8 cellular contexts compared by ENCODE assay signal in genomic region chrX:275967-276587, GRCh38. TPM values are rescaled to one million over a fixed set of nuclear protein-coding genes. Genes with fewer than 3 reads are reported as not detected.
DNase-seq lines count a peak whose midpoint lies in the region; ATAC-seq and TF ChIP-seq lines count a peak whose summit lies in the region.

No MANE protein-coding gene starts in this region.

- no peaks in the 10 kb centered on the region for H3K79me2 ChIP-seq in GM23248 (ENCODE audit: insufficient read depth)
- no peaks in the 10 kb centered on the region for H3K79me2 ChIP-seq in MM.1S (ENCODE audit: low read length)

- H3K4me1 Mint-ChIP-seq in activated naive CD8-positive, alpha-beta T cell treated with anti-CD3 and anti-CD28 coated beads, Interleukin-2, amount 10 ng/mL, durations not matched to agents 7 days and 5 days = peaks cover 12% of the 10 kb centered on the region

- H3K27ac ChIP-seq in GM23248 = no peak overlapping the region
- no peak overlapping the region for H3K27ac ChIP-seq in MM.1S (ENCODE audit: low read length)
- peak overlapping the region in 1 of 2 donors; percentile 21 for H3K27ac ChIP-seq in right atrium auricular region

- DNase-seq in Caki2 (ENCODE audit: low read depth) (peak; percentile 47), GM23248 (peak; percentile 70), MM.1S (no peak), right atrium auricular region (ENCODE audit: low spot score) (peak; percentile 78), retinal pigment epithelial cell (ENCODE audit: low read depth) (no peak), nucleus accumbens (lab: John Stamatoyannopoulos, UW) (no peak), NCI-H2029 (lab: John Stamatoyannopoulos, UW) (no peak)
- DNase-seq in activated naive CD8-positive, alpha-beta T cell treated with anti-CD3 and anti-CD28 coated beads, Interleukin-2, amount 10 ng/mL, durations not matched to agents 7 days and 5 days = peak; percentile 69

- H3F3A ChIP-seq in GM23248 (ENCODE audit: insufficient read depth) (no peaks in the 10 kb centered on the region), MM.1S (ENCODE audit: insufficient read depth, low read length) (no peaks in the 10 kb centered on the region)

- H3K4me3 ChIP-seq in GM23248 = peak overlapping the region; percentile 75
- peak overlapping the region; percentile 69 for H3K4me3 ChIP-seq in MM.1S (ENCODE audit: low read length)
- H3K4me3 ChIP-seq in right atrium auricular region = peak overlapping the region; percentile 53 to 55
- H3K4me3 ChIP-seq in retinal pigment epithelial cell (ENCODE audit: low read length) = peak overlapping the region; percentile 23

- H3K4me2 ChIP-seq in GM23248 (ENCODE audit: unreplicated experiment) (peak overlapping the region; percentile 77), MM.1S (ENCODE audit: low read depth, low read length) (peak overlapping the region; percentile 88)

- POLR2A ChIA-PET in activated naive CD8-positive, alpha-beta T cell treated with anti-CD3 and anti-CD28 coated beads, Interleukin-2, amount 10 ng/mL, durations not matched to agents 7 days and 5 days (lab: Charles Lee) = no interaction called here

- no peaks in the 10 kb centered on the region for H3K9me3 ChIP-seq in GM23248 (ENCODE audit: low read depth)
- H3K9me3 ChIP-seq in MM.1S (replicated peaks; ENCODE audit: insufficient read depth, low read length) = no peaks in the 10 kb centered on the region
- H3K9me3 ChIP-seq in right atrium auricular region = no peaks in the 10 kb centered on the region

- peak; percentile 84 for ATAC-seq in activated naive CD8-positive, alpha-beta T cell treated with anti-CD3 and anti-CD28 coated beads, Interleukin-2, amount 10 ng/mL, durations not matched to agents 7 days and 5 days (ENCODE audit: low read depth)

- H3K27me3 Mint-ChIP-seq in activated naive CD8-positive, alpha-beta T cell treated with anti-CD3 and anti-CD28 coated beads, Interleukin-2, amount 10 ng/mL, durations not matched to agents 7 days and 5 days = peaks cover 3% of the 10 kb centered on the region

- H3K36me3 Mint-ChIP-seq in activated naive CD8-positive, alpha-beta T cell treated with anti-CD3 and anti-CD28 coated beads, Interleukin-2, amount 10 ng/mL, durations not matched to agents 7 days and 5 days = peaks cover 7% of the 10 kb centered on the region

- H3K9me2 ChIP-seq in GM23248 (ENCODE audit: insufficient read depth) (no peaks in the 10 kb centered on the region), MM.1S (replicated peaks; ENCODE audit: insufficient read depth, low read length) (no peaks in the 10 kb centered on the region)

- H3K27ac Mint-ChIP-seq in activated naive CD8-positive, alpha-beta T cell treated with anti-CD3 and anti-CD28 coated beads, Interleukin-2, amount 10 ng/mL, durations not matched to agents 7 days and 5 days = peak overlapping the region; percentile 56

- H3K4me1 ChIP-seq in GM23248 (ENCODE audit: insufficient read depth) (no peaks in the 10 kb centered on the region), MM.1S (ENCODE audit: low read length) (no peaks in the 10 kb centered on the region), right atrium auricular region (peaks cover 0 to 19% of the 10 kb centered on the region in 2 donors)

- no peaks in the 10 kb centered on the region for H3K36me3 ChIP-seq in GM23248 (ENCODE audit: low read depth)
- no peaks in the 10 kb centered on the region for H3K36me3 ChIP-seq in MM.1S (replicated peaks; ENCODE audit: insufficient read depth, low read length)
- H3K36me3 ChIP-seq in right atrium auricular region = no peaks in the 10 kb centered on the region

- H3K4me3 Mint-ChIP-seq in activated naive CD8-positive, alpha-beta T cell treated with anti-CD3 and anti-CD28 coated beads, Interleukin-2, amount 10 ng/mL, durations not matched to agents 7 days and 5 days = peak overlapping the region; percentile 81

- H4K20me1 ChIP-seq in GM23248 (ENCODE audit: insufficient read depth) (no peaks in the 10 kb centered on the region), MM.1S (ENCODE audit: insufficient read depth, low read length) (no peaks in the 10 kb centered on the region)

- no peak for TF ChIP-seq CTCF in MM.1S (IDR thresholded peaks at IDR 0.05; ENCODE audit: low read length)
- no peak for TF ChIP-seq CTCF in right atrium auricular region (IDR thresholded peaks at IDR 0.05)
- no peak for TF ChIP-seq CTCF in retinal pigment epithelial cell (conservative IDR thresholded peaks at IDR 0.05; ENCODE audit: low read depth, low read length)

- H2AFZ ChIP-seq in GM23248 (peak overlapping the region; percentile 80), MM.1S (ENCODE audit: low read length) (peak overlapping the region; percentile 77)

- in situ Hi-C loops in Caki2 (cut with HindIII; ENCODE audit: low pct_unique_long_range_greater_than_20kb, low sequenced_read_pairs) (no loop called here), GM23248 (cut with MboI) (no loop called here)

- H3K27me3 ChIP-seq in GM23248 (replicated peaks; ENCODE audit: insufficient read depth) = no peaks in the 10 kb centered on the region
- H3K27me3 ChIP-seq in MM.1S (replicated peaks; ENCODE audit: insufficient read depth, low read length) = no peaks in the 10 kb centered on the region
- H3K27me3 ChIP-seq in right atrium auricular region = no peaks in the 10 kb centered on the region

- H3K9ac ChIP-seq in GM23248 (peak overlapping the region; percentile 81), MM.1S (ENCODE audit: low read length) (peak overlapping the region; percentile 25; the same call in 1 of the 2 replicates)

- H3K9me3 Mint-ChIP-seq in activated naive CD8-positive, alpha-beta T cell treated with anti-CD3 and anti-CD28 coated beads, Interleukin-2, amount 10 ng/mL, durations not matched to agents 7 days and 5 days = no peaks in the 10 kb centered on the region

- 2 to 4% methylated on average over 30 to 32 of the region's 36 CpGs for WGBS in GM23248 (ENCODE audit: low coverage in 1 of 2, low lambda C conversion rate in 2 of 2, missing lambda C conversion rate in 2 of 2), 2 experiments

RNA-seq across cellular contexts. Expression of gene PLCXD1, which starts 5.1 kb away (rescaled TPM):
- 1.9 and 2.0 TPM in 2 replicates for total RNA-seq in Caki2 (2014; rRNA removed; shearing (Covaris generic); ENCODE audit: low replicate concordance)
- 2.1 and 4.3 TPM in 2 replicates for total RNA-seq in GM23248 (2014; rRNA removed; shearing (Covaris generic))
- 3.3 and 3.4 TPM in 2 replicates for polyA plus RNA-seq in GM23248 (2016; fragmentation: Nextera tagmentation; extraction: Ambion mirVana)
- 10 to 100 TPM; 57.3 to 61.2 TPM for total RNA-seq in activated naive CD8-positive, alpha-beta T cell treated with anti-CD3 and anti-CD28 coated beads, Interleukin-2, amount 10 ng/mL, durations not matched to agents 7 days and 5 days
- 1 to 10 TPM; 2.2 to 3.0 TPM for total RNA-seq in right atrium auricular region

RNA-seq across cellular contexts. Expression of gene GTPBP6, which starts 42.5 kb away (rescaled TPM):
- 32.1 and 37.2 TPM in 2 replicates for total RNA-seq in Caki2 (2014; rRNA removed; shearing (Covaris generic); ENCODE audit: low replicate concordance)
- total RNA-seq in GM23248 (2014; rRNA removed; shearing (Covaris generic)) = 32.4 and 34.5 TPM in 2 replicates
- 28.1 TPM in 2 replicates for polyA plus RNA-seq in GM23248 (2016; fragmentation: Nextera tagmentation; extraction: Ambion mirVana)
- total RNA-seq in activated naive CD8-positive, alpha-beta T cell treated with anti-CD3 and anti-CD28 coated beads, Interleukin-2, amount 10 ng/mL, durations not matched to agents 7 days and 5 days = 10 to 100 TPM; 63.1 to 64.5 TPM
- 10 to 100 TPM; 44.6 to 52.1 TPM for total RNA-seq in right atrium auricular region

Comparison
In these comparisons a context has a peak if more than half of its experiments do, and no peak if none do; other contexts are left out.
1. DNase-seq: peak in Caki2 (single experiment), GM23248 (single experiment), activated naive CD8-positive, alpha-beta T cell treated with anti-CD3 and anti-CD28 coated beads, Interleukin-2, amount 10 ng/mL, durations not matched to agents 7 days and 5 days (single experiment) and right atrium auricular region (single experiment); none in MM.1S (single experiment), retinal pigment epithelial cell (single experiment), nucleus accumbens (0 of 56) and NCI-H2029 (single experiment).
2. H3K4me3 ChIP-seq: peak in every context shown above with its lines; median percentile 75 in GM23248; 69 in MM.1S; 54 in right atrium auricular region; 23 in retinal pigment epithelial cell.
3. RNA of gene PLCXD1, which starts 5.1 kb away (total RNA-seq): 57.3 to 61.2 TPM in activated naive CD8-positive, alpha-beta T cell treated with anti-CD3 and anti-CD28 coated beads, Interleukin-2, amount 10 ng/mL, durations not matched to agents 7 days and 5 days; 2.1 to 4.3 TPM in GM23248, 2.2 to 3.0 TPM in right atrium auricular region and 1.9 to 2.0 TPM in Caki2; every median in the first group is over 10 times any median in the second.